Comparison of ENCODE assay signal across 10 cellular contexts in the genomic region with DNA sequence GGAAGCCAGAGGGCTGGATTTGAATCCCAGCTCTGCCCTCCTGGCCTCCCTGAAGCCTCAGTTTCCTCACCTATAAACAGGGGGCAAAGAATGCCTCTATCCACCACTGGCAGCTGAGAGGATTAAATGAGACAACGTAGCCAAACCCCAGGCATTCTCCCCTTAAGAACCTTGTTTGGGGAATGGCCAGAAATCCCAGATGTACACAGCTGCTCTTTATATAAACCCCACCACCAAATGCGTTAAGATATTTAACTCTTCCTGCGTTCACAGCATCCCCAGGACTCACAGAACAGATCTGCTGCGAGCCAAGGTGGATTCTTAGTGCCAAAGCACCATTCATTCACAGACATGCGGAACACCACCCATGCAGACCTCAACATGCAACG. TPM values are rescaled to one million over a fixed set of nuclear protein-coding genes. Genes with fewer than 3 reads are reported as not detected.
DNase-seq lines count a peak whose midpoint lies in the region; ATAC-seq and TF ChIP-seq lines count a peak whose summit lies in the region.
"Had no signal": no experiment of that assay in that cellular context is flagged by ENCODE, and none has a peak within 500 bp of the region (broad histone marks: within the 10 kb centered on the region; RNA-seq: fewer than 3 reads in every experiment).

No MANE protein-coding gene starts in this region.

- no peaks in the 10 kb centered on the region for H3K27me3 ChIP-seq in MM.1S (replicated peaks; ENCODE audit: insufficient read depth, low read length)

- no peaks in the 10 kb centered on the region for H3K9me3 Mint-ChIP-seq in chondrocyte (ENCODE audit: low read depth)
- no peaks in the 10 kb centered on the region for H3K9me3 Mint-ChIP-seq in natural killer cell

- peaks cover 99% of the 10 kb centered on the region for H3K79me2 ChIP-seq in MM.1S (ENCODE audit: low read length)

- TF ChIP-seq CTCF in C4-2B (conservative IDR thresholded peaks at IDR 0.05) (no peak), MM.1S (IDR thresholded peaks at IDR 0.05; ENCODE audit: low read length) (no peak), chondrocyte (IDR thresholded peaks at IDR 0.05) (no peak), natural killer cell (IDR thresholded peaks at IDR 0.05) (no peak)

- H3K9me2 ChIP-seq in MM.1S (replicated peaks; ENCODE audit: insufficient read depth, low read length): no peaks in the 10 kb centered on the region

- H3K9ac ChIP-seq in MM.1S (ENCODE audit: low read length): no peak overlapping the region

- H3K4me1 Mint-ChIP-seq in chondrocyte (ENCODE audit: low read depth) (peaks cover 38% of the 10 kb centered on the region), natural killer cell (peaks cover 37 to 66% of the 10 kb centered on the region in 2 donors)

- H3F3A ChIP-seq in MM.1S (ENCODE audit: insufficient read depth, low read length): peaks cover 3% of the 10 kb centered on the region; the same call in 1 of the 2 replicates

- no peak overlapping the region for H3K27ac Mint-ChIP-seq in chondrocyte (ENCODE audit: unreplicated experiment)
- H3K27ac Mint-ChIP-seq in natural killer cell: peak overlapping the region in 1 of 2 donors; percentile 5

- H3K4me3 Mint-ChIP-seq in chondrocyte (ENCODE audit: unreplicated experiment): no peak overlapping the region
- peak overlapping the region; percentile 54 for H3K4me3 Mint-ChIP-seq in natural killer cell

- H3K4me1 ChIP-seq in MM.1S (ENCODE audit: low read length): peaks cover 34% of the 10 kb centered on the region

- intact Hi-C loops in natural killer cell (cut with micrococcal nuclease): loop anchor here (10.0 kb wide), 1 partner anchor 672 kb away; a partner anchor contains a TSS

- peak overlapping the region; percentile 88; the same call in 1 of the 2 replicates for H3K4me2 ChIP-seq in MM.1S (ENCODE audit: low read depth, low read length)

- peaks cover 27% of the 10 kb centered on the region for H3K36me3 Mint-ChIP-seq in chondrocyte (ENCODE audit: low read depth)
- no peaks in the 10 kb centered on the region for H3K36me3 Mint-ChIP-seq in natural killer cell

- no peaks in the 10 kb centered on the region for H3K9me3 ChIP-seq in MM.1S (replicated peaks; ENCODE audit: insufficient read depth, low read length)

- no peak overlapping the region for H2AFZ ChIP-seq in MM.1S (ENCODE audit: low read length)

- H3K27ac ChIP-seq in C4-2B (peak overlapping the region; percentile 97), MM.1S (ENCODE audit: low read length) (no peak overlapping the region)

- H3K4me3 ChIP-seq in MM.1S (ENCODE audit: low read length): no peak overlapping the region

- no peaks in the 10 kb centered on the region for H3K27me3 Mint-ChIP-seq in chondrocyte (ENCODE audit: low read depth)
- peaks cover 30 to 41% of the 10 kb centered on the region in 2 donors for H3K27me3 Mint-ChIP-seq in natural killer cell (ENCODE audit: low read depth in 2 of 2)

- DNase-seq in MM.1S: no peak
- DNase-seq in chondrocyte (ENCODE audit: low spot score): peak; percentile 5
- no peak for DNase-seq in natural killer cell
- DNase-seq in NCI-H446 treated with DMSO at 0.1 percent for 48 hours (lab: John Stamatoyannopoulos, UW): no peak
- DNase-seq in COLO829 (ENCODE audit: low spot score): no peak
- DNase-seq: activated effector memory CD4-positive, alpha-beta T cell treated with anti-CD3 and anti-CD28 coated beads, Interleukin-2, amount 50 U/mL, for 16 hours; GDM1 had no signal

- no peak for ATAC-seq in natural killer cell
- no peak for ATAC-seq in esophagus mucosa
- ATAC-seq in GM21526 (IDR thresholded peaks at IDR 0.05; ENCODE audit: low FRiP score, unreplicated experiment): no peak

- peaks cover 11% of the 10 kb centered on the region for H3K36me3 ChIP-seq in MM.1S (replicated peaks; ENCODE audit: insufficient read depth, low read length)

- peaks cover 49% of the 10 kb centered on the region for H4K20me1 ChIP-seq in MM.1S (ENCODE audit: insufficient read depth, low read length)

RNA-seq across cellular contexts. Expression of a gene that starts 5.3 kb away (rescaled TPM):
- total RNA-seq in chondrocyte (36.9 to 53.4 TPM (median 51.3 TPM) in 3 replicates), natural killer cell (10 to 100 TPM; 32.1 to 94.9 (median 36.7) TPM), esophagus mucosa (46.3 TPM)
